Comparison of ENCODE assay signal across 1 cellular context in the genomic region with DNA sequence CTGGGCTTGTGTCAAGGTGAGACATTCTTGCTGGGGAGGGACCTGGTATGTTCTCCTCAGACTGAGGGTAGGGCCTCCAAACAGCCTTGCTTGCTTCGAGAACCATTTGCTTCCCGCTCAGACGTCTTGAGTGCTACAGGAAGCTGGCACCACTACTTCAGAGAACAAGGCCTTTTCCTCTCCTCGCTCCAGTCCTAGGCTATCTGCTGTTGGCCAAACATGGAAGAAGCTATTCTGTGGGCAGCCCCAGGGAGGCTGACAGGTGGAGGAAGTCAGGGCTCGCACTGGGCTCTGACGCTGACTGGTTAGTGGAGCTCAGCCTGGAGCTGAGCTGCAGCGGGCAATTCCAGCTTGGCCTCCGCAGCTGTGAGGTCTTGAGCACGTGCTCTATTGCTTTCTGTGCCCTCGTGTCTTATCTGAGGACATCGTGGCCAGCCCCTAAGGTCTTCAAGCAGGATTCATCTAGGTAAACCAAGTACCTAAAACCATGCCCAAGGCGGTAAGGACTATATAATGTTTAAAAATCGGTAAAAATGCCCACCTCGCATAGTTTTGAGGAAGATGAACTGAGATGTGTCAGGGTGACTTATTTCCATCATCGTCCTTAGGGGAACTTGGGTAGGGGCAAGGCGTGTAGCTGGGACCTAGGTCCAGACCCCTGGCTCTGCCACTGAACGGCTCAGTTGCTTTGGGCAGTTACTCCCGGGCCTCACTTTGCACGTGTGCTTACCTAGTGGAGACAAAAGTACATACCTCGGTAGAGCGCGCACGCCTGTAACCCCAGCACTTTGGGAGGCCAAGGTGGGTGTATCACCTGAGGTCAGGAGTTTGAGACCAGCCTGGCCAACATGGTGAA.
TF ChIP-seq lines count a peak whose summit lies in the region.

No MANE protein-coding gene starts in this region.

TF ChIP-seq in K562, 482 proteins besides CTCF, POLR2A, EP300 and RAD21 (continues in another document):
- TF ChIP-seq CREB1 (IDR thresholded peaks at IDR 0.05) (peak; percentile 33; the same call in 1 of the 2 replicates), CREB1 (CRISPR knock-in tag; IDR thresholded peaks at IDR 0.05) (no peak), NCOA1 (IDR thresholded peaks at IDR 0.05; ENCODE audit: low read depth) (no peak), SAP30 (IDR thresholded peaks at IDR 0.05; ENCODE audit: borderline replicate concordance, insufficient read depth, low read depth, low read length, poor library complexity, severe bottlenecking) (no peak), SMARCB1 (IDR thresholded peaks at IDR 0.05; ENCODE audit: insufficient read length, low read depth) (no peak), RBM34 (IDR thresholded peaks at IDR 0.05; ENCODE audit: borderline replicate concordance, insufficient read depth, low read length) (no peak), OTX1 (CRISPR knock-in tag; IDR thresholded peaks at IDR 0.05) (no peak), SIN3A (IDR thresholded peaks at IDR 0.05; ENCODE audit: borderline replicate concordance in 2 of 2, control insufficient read depth in 1 of 2, low read depth in 2 of 2, low read length in 2 of 2) (peak in 1 of 2 experiments; percentile 66; a peak in 2 of 4 replicates), POLR2G (IDR thresholded peaks at IDR 0.05; ENCODE audit: low read depth, low read length) (0 out of 2 replicates have a peak, but pooled peaks have one; percentile 19), TEAD4 (IDR thresholded peaks at IDR 0.05; ENCODE audit: low read length) (peak; percentile 14; the same call in 1 of the 2 replicates), TEAD4 (CRISPR knock-in tag; IDR thresholded peaks at IDR 0.05; ENCODE audit: borderline replicate concordance) (no peak), BHLHE40 (IDR thresholded peaks at IDR 0.05; ENCODE audit: low read length) (peak; percentile 17; the same call in 1 of the 2 replicates), PHTF2 (CRISPR knock-in tag; IDR thresholded peaks at IDR 0.05) (no peak), ILK (tag; IDR thresholded peaks at IDR 0.05; ENCODE audit: borderline replicate concordance, low read depth) (no peak)
- TF ChIP-seq, protein P1, sequence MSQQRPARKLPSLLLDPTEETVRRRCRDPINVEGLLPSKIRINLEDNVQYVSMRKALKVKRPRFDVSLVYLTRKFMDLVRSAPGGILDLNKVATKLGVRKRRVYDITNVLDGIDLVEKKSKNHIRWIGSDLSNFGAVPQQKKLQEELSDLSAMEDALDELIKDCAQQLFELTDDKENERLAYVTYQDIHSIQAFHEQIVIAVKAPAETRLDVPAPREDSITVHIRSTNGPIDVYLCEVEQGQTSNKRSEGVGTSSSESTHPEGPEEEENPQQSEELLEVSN (IDR thresholded peaks at IDR 0.05; ENCODE audit: borderline replicate concordance in 1 of 2, extremely low read depth in 1 of 2, insufficient read depth in 1 of 2, insufficient read length in 1 of 2, low read depth in 1 of 2, low read length in 1 of 2, poor library complexity in 1 of 2, severe bottlenecking in 1 of 2): peak; percentile 31 to 59
- TF ChIP-seq, protein P2, sequence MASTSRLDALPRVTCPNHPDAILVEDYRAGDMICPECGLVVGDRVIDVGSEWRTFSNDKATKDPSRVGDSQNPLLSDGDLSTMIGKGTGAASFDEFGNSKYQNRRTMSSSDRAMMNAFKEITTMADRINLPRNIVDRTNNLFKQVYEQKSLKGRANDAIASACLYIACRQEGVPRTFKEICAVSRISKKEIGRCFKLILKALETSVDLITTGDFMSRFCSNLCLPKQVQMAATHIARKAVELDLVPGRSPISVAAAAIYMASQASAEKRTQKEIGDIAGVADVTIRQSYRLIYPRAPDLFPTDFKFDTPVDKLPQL (IDR thresholded peaks at IDR 0.05; ENCODE audit: extremely low read depth, insufficient read length): no peak
- TF ChIP-seq, protein P3, sequence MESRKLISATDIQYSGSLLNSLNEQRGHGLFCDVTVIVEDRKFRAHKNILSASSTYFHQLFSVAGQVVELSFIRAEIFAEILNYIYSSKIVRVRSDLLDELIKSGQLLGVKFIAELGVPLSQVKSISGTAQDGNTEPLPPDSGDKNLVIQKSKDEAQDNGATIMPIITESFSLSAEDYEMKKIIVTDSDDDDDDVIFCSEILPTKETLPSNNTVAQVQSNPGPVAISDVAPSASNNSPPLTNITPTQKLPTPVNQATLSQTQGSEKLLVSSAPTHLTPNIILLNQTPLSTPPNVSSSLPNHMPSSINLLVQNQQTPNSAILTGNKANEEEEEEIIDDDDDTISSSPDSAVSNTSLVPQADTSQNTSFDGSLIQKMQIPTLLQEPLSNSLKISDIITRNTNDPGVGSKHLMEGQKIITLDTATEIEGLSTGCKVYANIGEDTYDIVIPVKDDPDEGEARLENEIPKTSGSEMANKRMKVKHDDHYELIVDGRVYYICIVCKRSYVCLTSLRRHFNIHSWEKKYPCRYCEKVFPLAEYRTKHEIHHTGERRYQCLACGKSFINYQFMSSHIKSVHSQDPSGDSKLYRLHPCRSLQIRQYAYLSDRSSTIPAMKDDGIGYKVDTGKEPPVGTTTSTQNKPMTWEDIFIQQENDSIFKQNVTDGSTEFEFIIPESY (CRISPR knock-in tag; IDR thresholded peaks at IDR 0.05): no peak
- TF ChIP-seq, protein P4, sequence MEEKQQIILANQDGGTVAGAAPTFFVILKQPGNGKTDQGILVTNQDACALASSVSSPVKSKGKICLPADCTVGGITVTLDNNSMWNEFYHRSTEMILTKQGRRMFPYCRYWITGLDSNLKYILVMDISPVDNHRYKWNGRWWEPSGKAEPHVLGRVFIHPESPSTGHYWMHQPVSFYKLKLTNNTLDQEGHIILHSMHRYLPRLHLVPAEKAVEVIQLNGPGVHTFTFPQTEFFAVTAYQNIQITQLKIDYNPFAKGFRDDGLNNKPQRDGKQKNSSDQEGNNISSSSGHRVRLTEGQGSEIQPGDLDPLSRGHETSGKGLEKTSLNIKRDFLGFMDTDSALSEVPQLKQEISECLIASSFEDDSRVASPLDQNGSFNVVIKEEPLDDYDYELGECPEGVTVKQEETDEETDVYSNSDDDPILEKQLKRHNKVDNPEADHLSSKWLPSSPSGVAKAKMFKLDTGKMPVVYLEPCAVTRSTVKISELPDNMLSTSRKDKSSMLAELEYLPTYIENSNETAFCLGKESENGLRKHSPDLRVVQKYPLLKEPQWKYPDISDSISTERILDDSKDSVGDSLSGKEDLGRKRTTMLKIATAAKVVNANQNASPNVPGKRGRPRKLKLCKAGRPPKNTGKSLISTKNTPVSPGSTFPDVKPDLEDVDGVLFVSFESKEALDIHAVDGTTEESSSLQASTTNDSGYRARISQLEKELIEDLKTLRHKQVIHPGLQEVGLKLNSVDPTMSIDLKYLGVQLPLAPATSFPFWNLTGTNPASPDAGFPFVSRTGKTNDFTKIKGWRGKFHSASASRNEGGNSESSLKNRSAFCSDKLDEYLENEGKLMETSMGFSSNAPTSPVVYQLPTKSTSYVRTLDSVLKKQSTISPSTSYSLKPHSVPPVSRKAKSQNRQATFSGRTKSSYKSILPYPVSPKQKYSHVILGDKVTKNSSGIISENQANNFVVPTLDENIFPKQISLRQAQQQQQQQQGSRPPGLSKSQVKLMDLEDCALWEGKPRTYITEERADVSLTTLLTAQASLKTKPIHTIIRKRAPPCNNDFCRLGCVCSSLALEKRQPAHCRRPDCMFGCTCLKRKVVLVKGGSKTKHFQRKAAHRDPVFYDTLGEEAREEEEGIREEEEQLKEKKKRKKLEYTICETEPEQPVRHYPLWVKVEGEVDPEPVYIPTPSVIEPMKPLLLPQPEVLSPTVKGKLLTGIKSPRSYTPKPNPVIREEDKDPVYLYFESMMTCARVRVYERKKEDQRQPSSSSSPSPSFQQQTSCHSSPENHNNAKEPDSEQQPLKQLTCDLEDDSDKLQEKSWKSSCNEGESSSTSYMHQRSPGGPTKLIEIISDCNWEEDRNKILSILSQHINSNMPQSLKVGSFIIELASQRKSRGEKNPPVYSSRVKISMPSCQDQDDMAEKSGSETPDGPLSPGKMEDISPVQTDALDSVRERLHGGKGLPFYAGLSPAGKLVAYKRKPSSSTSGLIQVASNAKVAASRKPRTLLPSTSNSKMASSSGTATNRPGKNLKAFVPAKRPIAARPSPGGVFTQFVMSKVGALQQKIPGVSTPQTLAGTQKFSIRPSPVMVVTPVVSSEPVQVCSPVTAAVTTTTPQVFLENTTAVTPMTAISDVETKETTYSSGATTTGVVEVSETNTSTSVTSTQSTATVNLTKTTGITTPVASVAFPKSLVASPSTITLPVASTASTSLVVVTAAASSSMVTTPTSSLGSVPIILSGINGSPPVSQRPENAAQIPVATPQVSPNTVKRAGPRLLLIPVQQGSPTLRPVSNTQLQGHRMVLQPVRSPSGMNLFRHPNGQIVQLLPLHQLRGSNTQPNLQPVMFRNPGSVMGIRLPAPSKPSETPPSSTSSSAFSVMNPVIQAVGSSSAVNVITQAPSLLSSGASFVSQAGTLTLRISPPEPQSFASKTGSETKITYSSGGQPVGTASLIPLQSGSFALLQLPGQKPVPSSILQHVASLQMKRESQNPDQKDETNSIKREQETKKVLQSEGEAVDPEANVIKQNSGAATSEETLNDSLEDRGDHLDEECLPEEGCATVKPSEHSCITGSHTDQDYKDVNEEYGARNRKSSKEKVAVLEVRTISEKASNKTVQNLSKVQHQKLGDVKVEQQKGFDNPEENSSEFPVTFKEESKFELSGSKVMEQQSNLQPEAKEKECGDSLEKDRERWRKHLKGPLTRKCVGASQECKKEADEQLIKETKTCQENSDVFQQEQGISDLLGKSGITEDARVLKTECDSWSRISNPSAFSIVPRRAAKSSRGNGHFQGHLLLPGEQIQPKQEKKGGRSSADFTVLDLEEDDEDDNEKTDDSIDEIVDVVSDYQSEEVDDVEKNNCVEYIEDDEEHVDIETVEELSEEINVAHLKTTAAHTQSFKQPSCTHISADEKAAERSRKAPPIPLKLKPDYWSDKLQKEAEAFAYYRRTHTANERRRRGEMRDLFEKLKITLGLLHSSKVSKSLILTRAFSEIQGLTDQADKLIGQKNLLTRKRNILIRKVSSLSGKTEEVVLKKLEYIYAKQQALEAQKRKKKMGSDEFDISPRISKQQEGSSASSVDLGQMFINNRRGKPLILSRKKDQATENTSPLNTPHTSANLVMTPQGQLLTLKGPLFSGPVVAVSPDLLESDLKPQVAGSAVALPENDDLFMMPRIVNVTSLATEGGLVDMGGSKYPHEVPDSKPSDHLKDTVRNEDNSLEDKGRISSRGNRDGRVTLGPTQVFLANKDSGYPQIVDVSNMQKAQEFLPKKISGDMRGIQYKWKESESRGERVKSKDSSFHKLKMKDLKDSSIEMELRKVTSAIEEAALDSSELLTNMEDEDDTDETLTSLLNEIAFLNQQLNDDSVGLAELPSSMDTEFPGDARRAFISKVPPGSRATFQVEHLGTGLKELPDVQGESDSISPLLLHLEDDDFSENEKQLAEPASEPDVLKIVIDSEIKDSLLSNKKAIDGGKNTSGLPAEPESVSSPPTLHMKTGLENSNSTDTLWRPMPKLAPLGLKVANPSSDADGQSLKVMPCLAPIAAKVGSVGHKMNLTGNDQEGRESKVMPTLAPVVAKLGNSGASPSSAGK (IDR thresholded peaks at IDR 0.05): peak; percentile 59
- TF ChIP-seq, protein P5, sequence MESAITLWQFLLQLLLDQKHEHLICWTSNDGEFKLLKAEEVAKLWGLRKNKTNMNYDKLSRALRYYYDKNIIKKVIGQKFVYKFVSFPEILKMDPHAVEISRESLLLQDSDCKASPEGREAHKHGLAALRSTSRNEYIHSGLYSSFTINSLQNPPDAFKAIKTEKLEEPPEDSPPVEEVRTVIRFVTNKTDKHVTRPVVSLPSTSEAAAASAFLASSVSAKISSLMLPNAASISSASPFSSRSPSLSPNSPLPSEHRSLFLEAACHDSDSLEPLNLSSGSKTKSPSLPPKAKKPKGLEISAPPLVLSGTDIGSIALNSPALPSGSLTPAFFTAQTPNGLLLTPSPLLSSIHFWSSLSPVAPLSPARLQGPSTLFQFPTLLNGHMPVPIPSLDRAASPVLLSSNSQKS (CRISPR knock-in tag; IDR thresholded peaks at IDR 0.05): no peak
- TF ChIP-seq, protein P6, sequence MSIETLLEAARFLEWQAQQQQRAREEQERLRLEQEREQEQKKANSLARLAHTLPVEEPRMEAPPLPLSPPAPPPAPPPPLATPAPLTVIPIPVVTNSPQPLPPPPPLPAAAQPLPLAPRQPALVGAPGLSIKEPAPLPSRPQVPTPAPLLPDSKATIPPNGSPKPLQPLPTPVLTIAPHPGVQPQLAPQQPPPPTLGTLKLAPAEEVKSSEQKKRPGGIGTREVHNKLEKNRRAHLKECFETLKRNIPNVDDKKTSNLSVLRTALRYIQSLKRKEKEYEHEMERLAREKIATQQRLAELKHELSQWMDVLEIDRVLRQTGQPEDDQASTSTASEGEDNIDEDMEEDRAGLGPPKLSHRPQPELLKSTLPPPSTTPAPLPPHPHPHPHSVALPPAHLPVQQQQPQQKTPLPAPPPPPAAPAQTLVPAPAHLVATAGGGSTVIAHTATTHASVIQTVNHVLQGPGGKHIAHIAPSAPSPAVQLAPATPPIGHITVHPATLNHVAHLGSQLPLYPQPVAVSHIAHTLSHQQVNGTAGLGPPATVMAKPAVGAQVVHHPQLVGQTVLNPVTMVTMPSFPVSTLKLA (conservative IDR thresholded peaks at IDR 0.05): peak in 1 of 2 experiments; percentile 30; a peak in 1 of 4 replicates
- TF ChIP-seq, protein P7, sequence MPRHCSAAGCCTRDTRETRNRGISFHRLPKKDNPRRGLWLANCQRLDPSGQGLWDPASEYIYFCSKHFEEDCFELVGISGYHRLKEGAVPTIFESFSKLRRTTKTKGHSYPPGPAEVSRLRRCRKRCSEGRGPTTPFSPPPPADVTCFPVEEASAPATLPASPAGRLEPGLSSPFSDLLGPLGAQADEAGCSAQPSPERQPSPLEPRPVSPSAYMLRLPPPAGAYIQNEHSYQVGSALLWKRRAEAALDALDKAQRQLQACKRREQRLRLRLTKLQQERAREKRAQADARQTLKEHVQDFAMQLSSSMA (CRISPR knock-in tag; IDR thresholded peaks at IDR 0.05): no peak
- TF ChIP-seq, protein P8, sequence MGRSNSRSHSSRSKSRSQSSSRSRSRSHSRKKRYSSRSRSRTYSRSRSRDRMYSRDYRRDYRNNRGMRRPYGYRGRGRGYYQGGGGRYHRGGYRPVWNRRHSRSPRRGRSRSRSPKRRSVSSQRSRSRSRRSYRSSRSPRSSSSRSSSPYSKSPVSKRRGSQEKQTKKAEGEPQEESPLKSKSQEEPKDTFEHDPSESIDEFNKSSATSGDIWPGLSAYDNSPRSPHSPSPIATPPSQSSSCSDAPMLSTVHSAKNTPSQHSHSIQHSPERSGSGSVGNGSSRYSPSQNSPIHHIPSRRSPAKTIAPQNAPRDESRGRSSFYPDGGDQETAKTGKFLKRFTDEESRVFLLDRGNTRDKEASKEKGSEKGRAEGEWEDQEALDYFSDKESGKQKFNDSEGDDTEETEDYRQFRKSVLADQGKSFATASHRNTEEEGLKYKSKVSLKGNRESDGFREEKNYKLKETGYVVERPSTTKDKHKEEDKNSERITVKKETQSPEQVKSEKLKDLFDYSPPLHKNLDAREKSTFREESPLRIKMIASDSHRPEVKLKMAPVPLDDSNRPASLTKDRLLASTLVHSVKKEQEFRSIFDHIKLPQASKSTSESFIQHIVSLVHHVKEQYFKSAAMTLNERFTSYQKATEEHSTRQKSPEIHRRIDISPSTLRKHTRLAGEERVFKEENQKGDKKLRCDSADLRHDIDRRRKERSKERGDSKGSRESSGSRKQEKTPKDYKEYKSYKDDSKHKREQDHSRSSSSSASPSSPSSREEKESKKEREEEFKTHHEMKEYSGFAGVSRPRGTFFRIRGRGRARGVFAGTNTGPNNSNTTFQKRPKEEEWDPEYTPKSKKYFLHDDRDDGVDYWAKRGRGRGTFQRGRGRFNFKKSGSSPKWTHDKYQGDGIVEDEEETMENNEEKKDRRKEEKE (IDR thresholded peaks at IDR 0.05; ENCODE audit: borderline replicate concordance in 1 of 2, control insufficient read depth in 1 of 2, low read depth in 2 of 2, low read length in 1 of 2): 0 out of 4 replicates have a peak, but pooled peaks of 1 of the 2 experiments have one; percentile 45
